In genomic region chr10:112883853-112884502, GRCh38 we compare ENCODE assay signal across 20 cellular contexts.
A peak's percentile ranks its signal among the peaks of the same experiment; 100 is the strongest.
DNase-seq lines count a peak whose midpoint lies in the region; ATAC-seq, FAIRE-seq and TF ChIP-seq lines count a peak whose summit lies in the region.
"Had no signal": no experiment of that assay in that cellular context is flagged by ENCODE, and none has a peak within 500 bp of the region (broad histone marks: within the 10 kb centered on the region; RNA-seq: fewer than 3 reads in every experiment).

No MANE protein-coding gene starts in this region.

- POLR2A ChIA-PET in A549 (lab: Yijun Ruan, JAX) = no interaction called here
- POLR2A ChIA-PET in HEK293 (lab: Yijun Ruan, JAX) = no interaction called here
- POLR2A ChIA-PET in endothelial cell of umbilical vein (lab: Charles Lee) = no interaction called here

- H4K20me1 ChIP-seq in endothelial cell of umbilical vein (replicated peaks; ENCODE audit: control insufficient read depth, extremely low read depth, insufficient read depth, low read length) = no peaks in the 10 kb centered on the region

- H3K79me2 ChIP-seq in endothelial cell of umbilical vein (ENCODE audit: control insufficient read depth, insufficient read depth, low read length) = no peaks in the 10 kb centered on the region

- no peak for TF ChIP-seq EP300 in A549 (IDR thresholded peaks at IDR 0.05)

- H3K9ac ChIP-seq in endothelial cell of umbilical vein (replicated peaks; ENCODE audit: extremely low read depth, insufficient read depth, low read length) = no peak overlapping the region
- H3K9ac ChIP-seq: GM23248 had no signal

- H3K9me3 ChIP-seq in A549 (peaks cover 11% of the 10 kb centered on the region; the same call in 2 of the 3 replicates), HEK293 (ENCODE audit: control insufficient read depth, insufficient read depth, low read depth, low read length) (no peaks in the 10 kb centered on the region), endothelial cell of umbilical vein (replicated peaks; ENCODE audit: control insufficient read depth, insufficient read depth, low read length) (no peaks in the 10 kb centered on the region)

- peaks cover 6% of the 10 kb centered on the region for H3K27me3 Mint-ChIP-seq in activated naive CD8-positive, alpha-beta T cell treated with anti-CD3 and anti-CD28 coated beads, Interleukin-2, amount 50 U/mL, for 24 hours

- no peak for TF ChIP-seq CTCF in A549 (IDR thresholded peaks at IDR 0.05)
- TF ChIP-seq CTCF in HEK293 (tag by site-specific recombination; IDR thresholded peaks at IDR 0.05) = no peak
- no peak for TF ChIP-seq CTCF in endothelial cell of umbilical vein (IDR thresholded peaks at IDR 0.05; ENCODE audit: extremely low read depth in 1 of 2, insufficient read depth in 1 of 2, low read depth in 1 of 2, low read length in 2 of 2)

- H3K27me3 ChIP-seq in endothelial cell of umbilical vein (ENCODE audit: control insufficient read depth in 2 of 2, insufficient read depth in 2 of 2, low read length in 2 of 2) = peaks cover 5 to 6% of the 10 kb centered on the region in 2 experiments

- H3K4me1 ChIP-seq in A549 (no peaks in the 10 kb centered on the region), HEK293 (ENCODE audit: control insufficient read depth, insufficient read depth, low read length) (no peaks in the 10 kb centered on the region), endothelial cell of umbilical vein (ENCODE audit: control insufficient read depth, extremely low read depth, insufficient read depth, low read length) (no peaks in the 10 kb centered on the region)

- H3K4me3 ChIP-seq in A549 (no peak overlapping the region), HEK293 (ENCODE audit: low read depth, low read length) (no peak overlapping the region), endothelial cell of umbilical vein (replicated peaks in 1 of 3; ENCODE audit: insufficient read depth in 1 of 3, low read depth in 1 of 3, low read length in 3 of 3) (no peak overlapping the region)
- H3K4me3 ChIP-seq: GM23248 had no signal

- H3K4me3 Mint-ChIP-seq in activated naive CD8-positive, alpha-beta T cell treated with anti-CD3 and anti-CD28 coated beads, Interleukin-2, amount 50 U/mL, for 24 hours = no peak overlapping the region
- H3K4me3 Mint-ChIP-seq: CD4-positive, alpha-beta memory T cell; HFFc6 had no signal

- H3K4me1 Mint-ChIP-seq in activated naive CD8-positive, alpha-beta T cell treated with anti-CD3 and anti-CD28 coated beads, Interleukin-2, amount 50 U/mL, for 24 hours = no peaks in the 10 kb centered on the region
- H3K4me1 Mint-ChIP-seq: CD4-positive, alpha-beta memory T cell had no signal

- DNase-seq in A549 (ENCODE audit: low read depth in 1 of 2, low spot score in 1 of 2) (no peak), endothelial cell of umbilical vein (ENCODE audit: low read depth, low spot score) (no peak), NCI-H2227 treated with DMSO at 0.1 percent for 48 hours (lab: John Stamatoyannopoulos, UW) (no peak), NCI-H748 treated with DMSO at 0.1 percent for 48 hours (lab: John Stamatoyannopoulos, UW) (no peak)
- no peak for DNase-seq in activated naive CD8-positive, alpha-beta T cell treated with anti-CD3 and anti-CD28 coated beads, Interleukin-2, amount 50 U/mL, for 24 hours
- DNase-seq: 8988T; C1 segment of cervical spinal cord; Calu3; CD4-positive, alpha-beta memory T cell; COR-L47; DMS53; DMS79 treated with DMSO at 0.1 percent for 48 hours; GF-D8; GM23248; H7; HCEC 1CT; HFFc6 had no signal

- ATAC-seq in A549 = no peak
- ATAC-seq in activated naive CD8-positive, alpha-beta T cell treated with anti-CD3 and anti-CD28 coated beads, Interleukin-2, amount 50 U/mL, for 24 hours = no peak

- no peak for TF ChIP-seq RAD21 in A549 (conservative IDR thresholded peaks at IDR 0.05 in 1 of 2, IDR thresholded peaks at IDR 0.05 in 1 of 2)

- H3K4me2 ChIP-seq in A549 (no peak overlapping the region), endothelial cell of umbilical vein (ENCODE audit: insufficient read depth, low read length) (no peak overlapping the region)

- peaks cover 3% of the 10 kb centered on the region for H3K36me3 Mint-ChIP-seq in activated naive CD8-positive, alpha-beta T cell treated with anti-CD3 and anti-CD28 coated beads, Interleukin-2, amount 50 U/mL, for 24 hours (ENCODE audit: low read depth)
- H3K36me3 Mint-ChIP-seq: CD4-positive, alpha-beta memory T cell had no signal

- intact Hi-C loops in endothelial cell of umbilical vein (cut with micrococcal nuclease) = no loop called here

- CTCF ChIA-PET in A549 (lab: Yijun Ruan, JAX) (interaction anchor here (1.4 kb wide), 1 partner anchor 15 kb away, joined by 3 read pairs; no protein-coding TSS in a partner anchor), HEK293 (lab: Yijun Ruan, JAX) (no interaction called here), endothelial cell of umbilical vein (lab: Charles Lee) (no interaction called here)

- no peak overlapping the region for H2AFZ ChIP-seq in endothelial cell of umbilical vein (ENCODE audit: low read depth, low read length)
- H2AFZ ChIP-seq: GM23248 had no signal

- BruUV-seq in endothelial cell of umbilical vein (replicated peaks; lab: Mats Ljungman, UMichigan) = no TSS peak

- no peaks in the 10 kb centered on the region for H3K36me3 ChIP-seq in HEK293 (ENCODE audit: control insufficient read depth in 2 of 2, insufficient read depth in 1 of 2, low read length in 2 of 2)
- no peaks in the 10 kb centered on the region for H3K36me3 ChIP-seq in endothelial cell of umbilical vein (ENCODE audit: control insufficient read depth in 2 of 2, extremely low read depth in 1 of 2, insufficient read depth in 2 of 2, low read length in 2 of 2)

- no peak for TF ChIP-seq POLR2A in A549 (IDR thresholded peaks at IDR 0.05; ENCODE audit: low read length)
- no peak for TF ChIP-seq POLR2A in endothelial cell of umbilical vein (IDR thresholded peaks at IDR 0.05; ENCODE audit: low read depth, low read length)

- H3K27ac ChIP-seq in A549 (no peak overlapping the region), HEK293 (ENCODE audit: extremely low read depth, low read depth, low read length) (no peak overlapping the region), endothelial cell of umbilical vein (ENCODE audit: insufficient read depth, low read depth, low read length) (no peak overlapping the region)
- H3K27ac ChIP-seq: GM23248 had no signal

- H3K9me1 ChIP-seq in endothelial cell of umbilical vein (replicated peaks; ENCODE audit: control insufficient read depth, extremely low read depth, insufficient read depth, low read length) = no peaks in the 10 kb centered on the region

- H3K9me3 Mint-ChIP-seq in activated naive CD8-positive, alpha-beta T cell treated with anti-CD3 and anti-CD28 coated beads, Interleukin-2, amount 50 U/mL, for 24 hours = peaks cover 10% of the 10 kb centered on the region

- H3K27ac Mint-ChIP-seq in activated naive CD8-positive, alpha-beta T cell treated with anti-CD3 and anti-CD28 coated beads, Interleukin-2, amount 50 U/mL, for 24 hours = no peak overlapping the region
- H3K27ac Mint-ChIP-seq: HFFc6 had no signal

- dilution Hi-C loops in endothelial cell of umbilical vein (cut with MboI; ENCODE audit: extremely low pct_ligation_motif_present, low sequenced_read_pairs) = no loop called here

- FAIRE-seq in A549 (lab: Jason Lieb, UNC) (peak; percentile 46), endothelial cell of umbilical vein (lab: Jason Lieb, UNC) (no peak)
- FAIRE-seq: GM12891, H1 had no signal

TF ChIP-seq in A549, 52 proteins besides CTCF, POLR2A, EP300 and RAD21:
- TF ChIP-seq RCOR1 (IDR thresholded peaks at IDR 0.05; ENCODE audit: low read depth, low read length) (no peak), EHMT2 (IDR thresholded peaks at IDR 0.05; ENCODE audit: low read depth) (no peak), ZSCAN20 (CRISPR knock-in tag; IDR thresholded peaks at IDR 0.05) (no peak), HOXA7 (CRISPR knock-in tag; IDR thresholded peaks at IDR 0.05) (no peak)

TF ChIP-seq in HEK293, 187 proteins besides CTCF, POLR2A, EP300 and RAD21:
- TF ChIP-seq, protein P1, sequence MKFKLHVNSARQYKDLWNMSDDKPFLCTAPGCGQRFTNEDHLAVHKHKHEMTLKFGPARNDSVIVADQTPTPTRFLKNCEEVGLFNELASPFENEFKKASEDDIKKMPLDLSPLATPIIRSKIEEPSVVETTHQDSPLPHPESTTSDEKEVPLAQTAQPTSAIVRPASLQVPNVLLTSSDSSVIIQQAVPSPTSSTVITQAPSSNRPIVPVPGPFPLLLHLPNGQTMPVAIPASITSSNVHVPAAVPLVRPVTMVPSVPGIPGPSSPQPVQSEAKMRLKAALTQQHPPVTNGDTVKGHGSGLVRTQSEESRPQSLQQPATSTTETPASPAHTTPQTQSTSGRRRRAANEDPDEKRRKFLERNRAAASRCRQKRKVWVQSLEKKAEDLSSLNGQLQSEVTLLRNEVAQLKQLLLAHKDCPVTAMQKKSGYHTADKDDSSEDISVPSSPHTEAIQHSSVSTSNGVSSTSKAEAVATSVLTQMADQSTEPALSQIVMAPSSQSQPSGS (tag by site-specific recombination; IDR thresholded peaks at IDR 0.05; ENCODE audit: low read depth) = peak; percentile 74; the same call in 1 of the 2 replicates
- TF ChIP-seq ZNF16 (tag by site-specific recombination; IDR thresholded peaks at IDR 0.05; ENCODE audit: low read depth) = no peak
- peak; percentile 91 for TF ChIP-seq ZNF133 (tag by site-specific recombination; IDR thresholded peaks at IDR 0.05)

TF ChIP-seq in endothelial cell of umbilical vein, 7 proteins besides CTCF, POLR2A, EP300 and RAD21:
- TF ChIP-seq MYC (IDR thresholded peaks at IDR 0.05; ENCODE audit: low read depth, low read length) (no peak), GATA2 (IDR thresholded peaks at IDR 0.05; ENCODE audit: insufficient read depth, insufficient read length, low read depth, low read length) (peak; percentile 26)
